ENCODE assay signal across 1 cellular context in the genomic region with DNA sequence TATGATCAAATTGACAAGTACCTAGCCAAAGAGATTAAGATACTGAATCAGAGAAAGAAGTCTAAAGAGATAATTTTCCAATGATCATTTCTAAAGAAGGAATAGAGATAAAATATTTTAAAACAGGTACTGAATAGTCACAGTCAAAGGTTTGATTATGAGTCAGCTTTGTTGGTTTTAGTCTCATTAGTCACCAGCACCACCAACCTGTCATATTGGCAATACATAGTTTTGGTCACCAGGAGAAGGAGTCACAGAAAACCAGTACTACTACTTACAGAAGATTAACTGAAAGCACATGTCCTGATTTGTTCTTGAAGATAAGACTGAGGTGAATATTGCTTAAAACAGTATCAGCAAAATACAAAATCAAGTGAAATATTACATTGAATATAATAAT.
TF ChIP-seq lines count a peak whose summit lies in the region.

No MANE protein-coding gene starts in this region.

TF ChIP-seq in GM12878, 131 proteins besides CTCF, POLR2A, EP300 and RAD21 (continued from another document and continues in another):
- TF ChIP-seq POU2F2 (IDR thresholded peaks at IDR 0.05; ENCODE audit: borderline replicate concordance, low read depth, low read length): no peak
- no peak for TF ChIP-seq LARP7 (IDR thresholded peaks at IDR 0.05)
- no peak for TF ChIP-seq WRNIP1 (IDR thresholded peaks at IDR 0.05; ENCODE audit: borderline replicate concordance, low read depth, low read length)
- TF ChIP-seq CREB1 (IDR thresholded peaks at IDR 0.05; ENCODE audit: low read depth): 0 out of 2 replicates have a peak, but pooled peaks have one; percentile 36
- TF ChIP-seq CHD4 (IDR thresholded peaks at IDR 0.05): no peak
- no peak for TF ChIP-seq ZNF384 (IDR thresholded peaks at IDR 0.05; ENCODE audit: borderline replicate concordance, low read depth, low read length)
- no peak for TF ChIP-seq GATAD2B (conservative IDR thresholded peaks at IDR 0.05; ENCODE audit: low read depth)
- TF ChIP-seq CREM (IDR thresholded peaks at IDR 0.05; ENCODE audit: low read depth): peak; percentile 52; the same call in 1 of the 2 replicates
- peak; percentile 82; the same call in 1 of the 2 replicates for TF ChIP-seq IRF4 (IDR thresholded peaks at IDR 0.05; ENCODE audit: low read depth, low read length)
- TF ChIP-seq SMARCA5 (IDR thresholded peaks at IDR 0.05): no peak
- no peak for TF ChIP-seq PAX8 (IDR thresholded peaks at IDR 0.05)
- TF ChIP-seq BHLHE40 (IDR thresholded peaks at IDR 0.05; ENCODE audit: borderline replicate concordance in 1 of 2, low read depth in 2 of 2, low read length in 1 of 2): 0 out of 4 replicates have a peak, but pooled peaks of 1 of the 2 experiments have one; percentile 40
- TF ChIP-seq BACH1 (IDR thresholded peaks at IDR 0.05; ENCODE audit: borderline replicate concordance): peak; percentile 51; the same call in 1 of the 2 replicates
- peak; percentile 85 for TF ChIP-seq RUNX3 (IDR thresholded peaks at IDR 0.05; ENCODE audit: low read length)
- 0 out of 2 replicates have a peak, but pooled peaks have one; percentile 58 for TF ChIP-seq RCOR1 (conservative IDR thresholded peaks at IDR 0.05; ENCODE audit: low read depth, low read length)
- TF ChIP-seq, protein P1, sequence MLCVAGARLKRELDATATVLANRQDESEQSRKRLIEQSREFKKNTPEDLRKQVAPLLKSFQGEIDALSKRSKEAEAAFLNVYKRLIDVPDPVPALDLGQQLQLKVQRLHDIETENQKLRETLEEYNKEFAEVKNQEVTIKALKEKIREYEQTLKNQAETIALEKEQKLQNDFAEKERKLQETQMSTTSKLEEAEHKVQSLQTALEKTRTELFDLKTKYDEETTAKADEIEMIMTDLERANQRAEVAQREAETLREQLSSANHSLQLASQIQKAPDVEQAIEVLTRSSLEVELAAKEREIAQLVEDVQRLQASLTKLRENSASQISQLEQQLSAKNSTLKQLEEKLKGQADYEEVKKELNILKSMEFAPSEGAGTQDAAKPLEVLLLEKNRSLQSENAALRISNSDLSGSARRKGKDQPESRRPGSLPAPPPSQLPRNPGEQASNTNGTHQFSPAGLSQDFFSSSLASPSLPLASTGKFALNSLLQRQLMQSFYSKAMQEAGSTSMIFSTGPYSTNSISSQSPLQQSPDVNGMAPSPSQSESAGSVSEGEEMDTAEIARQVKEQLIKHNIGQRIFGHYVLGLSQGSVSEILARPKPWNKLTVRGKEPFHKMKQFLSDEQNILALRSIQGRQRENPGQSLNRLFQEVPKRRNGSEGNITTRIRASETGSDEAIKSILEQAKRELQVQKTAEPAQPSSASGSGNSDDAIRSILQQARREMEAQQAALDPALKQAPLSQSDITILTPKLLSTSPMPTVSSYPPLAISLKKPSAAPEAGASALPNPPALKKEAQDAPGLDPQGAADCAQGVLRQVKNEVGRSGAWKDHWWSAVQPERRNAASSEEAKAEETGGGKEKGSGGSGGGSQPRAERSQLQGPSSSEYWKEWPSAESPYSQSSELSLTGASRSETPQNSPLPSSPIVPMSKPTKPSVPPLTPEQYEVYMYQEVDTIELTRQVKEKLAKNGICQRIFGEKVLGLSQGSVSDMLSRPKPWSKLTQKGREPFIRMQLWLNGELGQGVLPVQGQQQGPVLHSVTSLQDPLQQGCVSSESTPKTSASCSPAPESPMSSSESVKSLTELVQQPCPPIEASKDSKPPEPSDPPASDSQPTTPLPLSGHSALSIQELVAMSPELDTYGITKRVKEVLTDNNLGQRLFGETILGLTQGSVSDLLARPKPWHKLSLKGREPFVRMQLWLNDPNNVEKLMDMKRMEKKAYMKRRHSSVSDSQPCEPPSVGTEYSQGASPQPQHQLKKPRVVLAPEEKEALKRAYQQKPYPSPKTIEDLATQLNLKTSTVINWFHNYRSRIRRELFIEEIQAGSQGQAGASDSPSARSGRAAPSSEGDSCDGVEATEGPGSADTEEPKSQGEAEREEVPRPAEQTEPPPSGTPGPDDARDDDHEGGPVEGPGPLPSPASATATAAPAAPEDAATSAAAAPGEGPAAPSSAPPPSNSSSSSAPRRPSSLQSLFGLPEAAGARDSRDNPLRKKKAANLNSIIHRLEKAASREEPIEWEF (IDR thresholded peaks at IDR 0.05; ENCODE audit: insufficient replicate concordance, low read depth, low read length): peak; percentile 80
- TF ChIP-seq, protein P2, sequence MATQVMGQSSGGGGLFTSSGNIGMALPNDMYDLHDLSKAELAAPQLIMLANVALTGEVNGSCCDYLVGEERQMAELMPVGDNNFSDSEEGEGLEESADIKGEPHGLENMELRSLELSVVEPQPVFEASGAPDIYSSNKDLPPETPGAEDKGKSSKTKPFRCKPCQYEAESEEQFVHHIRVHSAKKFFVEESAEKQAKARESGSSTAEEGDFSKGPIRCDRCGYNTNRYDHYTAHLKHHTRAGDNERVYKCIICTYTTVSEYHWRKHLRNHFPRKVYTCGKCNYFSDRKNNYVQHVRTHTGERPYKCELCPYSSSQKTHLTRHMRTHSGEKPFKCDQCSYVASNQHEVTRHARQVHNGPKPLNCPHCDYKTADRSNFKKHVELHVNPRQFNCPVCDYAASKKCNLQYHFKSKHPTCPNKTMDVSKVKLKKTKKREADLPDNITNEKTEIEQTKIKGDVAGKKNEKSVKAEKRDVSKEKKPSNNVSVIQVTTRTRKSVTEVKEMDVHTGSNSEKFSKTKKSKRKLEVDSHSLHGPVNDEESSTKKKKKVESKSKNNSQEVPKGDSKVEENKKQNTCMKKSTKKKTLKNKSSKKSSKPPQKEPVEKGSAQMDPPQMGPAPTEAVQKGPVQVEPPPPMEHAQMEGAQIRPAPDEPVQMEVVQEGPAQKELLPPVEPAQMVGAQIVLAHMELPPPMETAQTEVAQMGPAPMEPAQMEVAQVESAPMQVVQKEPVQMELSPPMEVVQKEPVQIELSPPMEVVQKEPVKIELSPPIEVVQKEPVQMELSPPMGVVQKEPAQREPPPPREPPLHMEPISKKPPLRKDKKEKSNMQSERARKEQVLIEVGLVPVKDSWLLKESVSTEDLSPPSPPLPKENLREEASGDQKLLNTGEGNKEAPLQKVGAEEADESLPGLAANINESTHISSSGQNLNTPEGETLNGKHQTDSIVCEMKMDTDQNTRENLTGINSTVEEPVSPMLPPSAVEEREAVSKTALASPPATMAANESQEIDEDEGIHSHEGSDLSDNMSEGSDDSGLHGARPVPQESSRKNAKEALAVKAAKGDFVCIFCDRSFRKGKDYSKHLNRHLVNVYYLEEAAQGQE (IDR thresholded peaks at IDR 0.05; ENCODE audit: low read depth, low read length): no peak
- TF ChIP-seq NR2F1 (conservative IDR thresholded peaks at IDR 0.05): no peak
- TF ChIP-seq, protein P3, sequence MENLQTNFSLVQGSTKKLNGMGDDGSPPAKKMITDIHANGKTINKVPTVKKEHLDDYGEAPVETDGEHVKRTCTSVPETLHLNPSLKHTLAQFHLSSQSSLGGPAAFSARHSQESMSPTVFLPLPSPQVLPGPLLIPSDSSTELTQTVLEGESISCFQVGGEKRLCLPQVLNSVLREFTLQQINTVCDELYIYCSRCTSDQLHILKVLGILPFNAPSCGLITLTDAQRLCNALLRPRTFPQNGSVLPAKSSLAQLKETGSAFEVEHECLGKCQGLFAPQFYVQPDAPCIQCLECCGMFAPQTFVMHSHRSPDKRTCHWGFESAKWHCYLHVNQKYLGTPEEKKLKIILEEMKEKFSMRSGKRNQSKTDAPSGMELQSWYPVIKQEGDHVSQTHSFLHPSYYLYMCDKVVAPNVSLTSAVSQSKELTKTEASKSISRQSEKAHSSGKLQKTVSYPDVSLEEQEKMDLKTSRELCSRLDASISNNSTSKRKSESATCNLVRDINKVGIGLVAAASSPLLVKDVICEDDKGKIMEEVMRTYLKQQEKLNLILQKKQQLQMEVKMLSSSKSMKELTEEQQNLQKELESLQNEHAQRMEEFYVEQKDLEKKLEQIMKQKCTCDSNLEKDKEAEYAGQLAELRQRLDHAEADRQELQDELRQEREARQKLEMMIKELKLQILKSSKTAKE (IDR thresholded peaks at IDR 0.05; ENCODE audit: low read depth, poor library complexity, severe bottlenecking): peak; percentile 34
- peak; percentile 82 for TF ChIP-seq NFIC (IDR thresholded peaks at IDR 0.05; ENCODE audit: low read depth, low read length)
- TF ChIP-seq MTA2 (IDR thresholded peaks at IDR 0.05; ENCODE audit: low read depth): peak; percentile 78
- TF ChIP-seq ATF7 (IDR thresholded peaks at IDR 0.05; ENCODE audit: low read depth): peak; percentile 82
- TF ChIP-seq, protein P4, sequence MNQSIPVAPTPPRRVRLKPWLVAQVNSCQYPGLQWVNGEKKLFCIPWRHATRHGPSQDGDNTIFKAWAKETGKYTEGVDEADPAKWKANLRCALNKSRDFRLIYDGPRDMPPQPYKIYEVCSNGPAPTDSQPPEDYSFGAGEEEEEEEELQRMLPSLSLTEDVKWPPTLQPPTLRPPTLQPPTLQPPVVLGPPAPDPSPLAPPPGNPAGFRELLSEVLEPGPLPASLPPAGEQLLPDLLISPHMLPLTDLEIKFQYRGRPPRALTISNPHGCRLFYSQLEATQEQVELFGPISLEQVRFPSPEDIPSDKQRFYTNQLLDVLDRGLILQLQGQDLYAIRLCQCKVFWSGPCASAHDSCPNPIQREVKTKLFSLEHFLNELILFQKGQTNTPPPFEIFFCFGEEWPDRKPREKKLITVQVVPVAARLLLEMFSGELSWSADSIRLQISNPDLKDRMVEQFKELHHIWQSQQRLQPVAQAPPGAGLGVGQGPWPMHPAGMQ (IDR thresholded peaks at IDR 0.05; ENCODE audit: borderline replicate concordance): no peak
- TF ChIP-seq YY1 (IDR thresholded peaks at IDR 0.05; ENCODE audit: low read depth, low read length): no peak
- no peak for TF ChIP-seq HDAC2 (IDR thresholded peaks at IDR 0.05)
- 0 out of 2 replicates have a peak, but pooled peaks have one; percentile 14 for TF ChIP-seq MEF2A (IDR thresholded peaks at IDR 0.05; ENCODE audit: insufficient read depth, low read depth, low read length)
- no peak for TF ChIP-seq ZBED1 (IDR thresholded peaks at IDR 0.05; ENCODE audit: borderline replicate concordance)
- TF ChIP-seq, protein P5, sequence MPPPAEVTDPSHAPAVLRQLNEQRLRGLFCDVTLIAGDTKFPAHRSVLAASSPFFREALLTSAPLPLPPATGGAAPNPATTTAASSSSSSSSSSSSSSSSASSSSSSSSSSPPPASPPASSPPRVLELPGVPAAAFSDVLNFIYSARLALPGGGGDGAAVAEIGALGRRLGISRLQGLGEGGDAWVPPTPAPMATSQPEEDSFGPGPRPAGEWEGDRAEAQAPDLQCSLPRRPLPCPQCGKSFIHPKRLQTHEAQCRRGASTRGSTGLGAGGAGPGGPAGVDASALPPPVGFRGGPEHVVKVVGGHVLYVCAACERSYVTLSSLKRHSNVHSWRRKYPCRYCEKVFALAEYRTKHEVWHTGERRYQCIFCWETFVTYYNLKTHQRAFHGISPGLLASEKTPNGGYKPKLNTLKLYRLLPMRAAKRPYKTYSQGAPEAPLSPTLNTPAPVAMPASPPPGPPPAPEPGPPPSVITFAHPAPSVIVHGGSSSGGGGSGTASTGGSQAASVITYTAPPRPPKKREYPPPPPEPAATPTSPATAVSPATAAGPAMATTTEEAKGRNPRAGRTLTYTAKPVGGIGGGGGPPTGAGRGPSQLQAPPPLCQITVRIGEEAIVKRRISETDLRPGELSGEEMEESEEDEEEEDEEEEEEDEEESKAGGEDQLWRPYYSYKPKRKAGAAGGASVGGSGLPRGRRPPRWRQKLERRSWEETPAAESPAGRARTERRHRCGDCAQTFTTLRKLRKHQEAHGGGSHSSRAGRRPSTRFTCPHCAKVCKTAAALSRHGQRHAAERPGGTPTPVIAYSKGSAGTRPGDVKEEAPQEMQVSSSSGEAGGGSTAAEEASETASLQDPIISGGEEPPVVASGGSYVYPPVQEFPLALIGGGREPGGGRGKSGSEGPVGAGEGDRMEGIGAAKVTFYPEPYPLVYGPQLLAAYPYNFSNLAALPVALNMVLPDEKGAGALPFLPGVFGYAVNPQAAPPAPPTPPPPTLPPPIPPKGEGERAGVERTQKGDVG (CRISPR knock-in tag; IDR thresholded peaks at IDR 0.05): no peak
- TF ChIP-seq, protein P6, sequence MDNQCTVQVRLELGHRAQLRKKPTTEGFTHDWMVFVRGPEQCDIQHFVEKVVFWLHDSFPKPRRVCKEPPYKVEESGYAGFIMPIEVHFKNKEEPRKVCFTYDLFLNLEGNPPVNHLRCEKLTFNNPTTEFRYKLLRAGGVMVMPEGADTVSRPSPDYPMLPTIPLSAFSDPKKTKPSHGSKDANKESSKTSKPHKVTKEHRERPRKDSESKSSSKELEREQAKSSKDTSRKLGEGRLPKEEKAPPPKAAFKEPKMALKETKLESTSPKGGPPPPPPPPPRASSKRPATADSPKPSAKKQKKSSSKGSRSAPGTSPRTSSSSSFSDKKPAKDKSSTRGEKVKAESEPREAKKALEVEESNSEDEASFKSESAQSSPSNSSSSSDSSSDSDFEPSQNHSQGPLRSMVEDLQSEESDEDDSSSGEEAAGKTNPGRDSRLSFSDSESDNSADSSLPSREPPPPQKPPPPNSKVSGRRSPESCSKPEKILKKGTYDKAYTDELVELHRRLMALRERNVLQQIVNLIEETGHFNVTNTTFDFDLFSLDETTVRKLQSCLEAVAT (IDR thresholded peaks at IDR 0.05): no peak
- TF ChIP-seq, protein P7, sequence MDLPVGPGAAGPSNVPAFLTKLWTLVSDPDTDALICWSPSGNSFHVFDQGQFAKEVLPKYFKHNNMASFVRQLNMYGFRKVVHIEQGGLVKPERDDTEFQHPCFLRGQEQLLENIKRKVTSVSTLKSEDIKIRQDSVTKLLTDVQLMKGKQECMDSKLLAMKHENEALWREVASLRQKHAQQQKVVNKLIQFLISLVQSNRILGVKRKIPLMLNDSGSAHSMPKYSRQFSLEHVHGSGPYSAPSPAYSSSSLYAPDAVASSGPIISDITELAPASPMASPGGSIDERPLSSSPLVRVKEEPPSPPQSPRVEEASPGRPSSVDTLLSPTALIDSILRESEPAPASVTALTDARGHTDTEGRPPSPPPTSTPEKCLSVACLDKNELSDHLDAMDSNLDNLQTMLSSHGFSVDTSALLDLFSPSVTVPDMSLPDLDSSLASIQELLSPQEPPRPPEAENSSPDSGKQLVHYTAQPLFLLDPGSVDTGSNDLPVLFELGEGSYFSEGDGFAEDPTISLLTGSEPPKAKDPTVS (IDR thresholded peaks at IDR 0.05; ENCODE audit: low read depth, low read length): no peak
- TF ChIP-seq RBBP5 (conservative IDR thresholded peaks at IDR 0.05): no peak
- no peak for TF ChIP-seq TARDBP (IDR thresholded peaks at IDR 0.05; ENCODE audit: borderline replicate concordance)
- no peak for TF ChIP-seq ZNF207 (IDR thresholded peaks at IDR 0.05; ENCODE audit: borderline replicate concordance)
- 0 out of 2 replicates have a peak, but pooled peaks have one; percentile 11 for TF ChIP-seq GABPA (IDR thresholded peaks at IDR 0.05; ENCODE audit: low read depth)
- peak; percentile 94 for TF ChIP-seq JUNB (IDR thresholded peaks at IDR 0.05)
- TF ChIP-seq, protein P8, sequence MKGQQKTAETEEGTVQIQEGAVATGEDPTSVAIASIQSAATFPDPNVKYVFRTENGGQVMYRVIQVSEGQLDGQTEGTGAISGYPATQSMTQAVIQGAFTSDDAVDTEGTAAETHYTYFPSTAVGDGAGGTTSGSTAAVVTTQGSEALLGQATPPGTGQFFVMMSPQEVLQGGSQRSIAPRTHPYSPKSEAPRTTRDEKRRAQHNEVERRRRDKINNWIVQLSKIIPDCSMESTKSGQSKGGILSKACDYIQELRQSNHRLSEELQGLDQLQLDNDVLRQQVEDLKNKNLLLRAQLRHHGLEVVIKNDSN (IDR thresholded peaks at IDR 0.05; ENCODE audit: borderline replicate concordance, extremely low read length, insufficient read depth, low read depth, low read length): no peak
- TF ChIP-seq CBX5 (IDR thresholded peaks at IDR 0.05; ENCODE audit: low read depth): peak; percentile 75; the same call in 1 of the 2 replicates
